ENCODE assay signal across 26 cellular contexts in the genomic region with DNA sequence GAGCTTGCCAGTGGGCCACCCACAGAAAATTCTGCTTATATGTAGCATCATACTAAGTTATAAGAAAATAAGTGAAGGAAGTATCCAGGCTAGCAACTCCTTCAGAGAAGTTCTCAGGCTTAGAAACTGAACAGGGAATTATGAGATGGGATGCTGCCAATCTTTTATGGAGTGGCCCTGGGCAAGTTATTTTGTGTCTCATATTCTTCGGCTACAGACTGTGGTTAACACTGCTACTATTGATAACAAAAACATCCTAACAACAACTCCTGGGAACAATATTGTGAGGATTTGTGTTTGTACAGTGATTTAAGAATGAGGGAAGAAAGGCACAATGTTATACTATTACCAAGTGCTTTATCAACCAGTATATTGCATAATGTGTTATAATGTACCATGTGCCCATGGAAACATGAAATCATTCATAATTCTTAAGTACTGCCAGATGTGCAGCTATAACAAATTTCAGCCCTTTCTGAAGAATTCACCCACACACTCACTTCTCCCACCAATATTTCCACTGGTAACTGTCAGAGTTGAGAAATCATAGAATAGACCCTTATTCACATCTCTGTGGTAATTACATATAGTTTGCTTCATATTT.
A peak's percentile ranks its signal among the peaks of the same experiment; 100 is the strongest.
DNase-seq lines count a peak whose midpoint lies in the region; ATAC-seq and TF ChIP-seq lines count a peak whose summit lies in the region.
"Had no signal": no experiment of that assay in that cellular context is flagged by ENCODE, and none has a peak within 500 bp of the region (broad histone marks: within the 10 kb centered on the region; RNA-seq: fewer than 3 reads in every experiment).

No MANE protein-coding gene starts in this region.

- DNase-seq in AG10803 (ENCODE audit: low read depth): peak; percentile 7
- peak; percentile 59 for DNase-seq in amniotic epithelial cell (ENCODE audit: low read depth)
- peak; percentile 55 for DNase-seq in fibroblast of the aortic adventitia (ENCODE audit: low read depth)
- no peak for DNase-seq in osteocyte (ENCODE audit: extremely low spot score, unreplicated experiment)
- no peak for DNase-seq in HK-2 (ENCODE audit: unreplicated experiment)
- no peak for DNase-seq in GM10248 (ENCODE audit: extremely low spot score)
- DNase-seq: ACHN; activated CD4-positive, alpha-beta T cell treated with anti-CD3 and anti-CD28 coated beads for 48 hours; activated T-cell treated with anti-CD3 and anti-CD28 coated beads for 4 hours; central memory CD4-positive, alpha-beta T cell; hypothalamus; NCI-H1105 treated with DMSO at 0.1 percent for 48 hours; NCI-H187 treated with DMSO at 0.1 percent for 48 hours; NCI-H2171 treated with DMSO at 0.1 percent for 48 hours; NCI-H524 treated with DMSO at 0.1 percent for 48 hours; nephron progenitor cell; pancreas; spleen; stimulated activated CD4-positive, alpha-beta T cell treated with anti-CD3 and anti-CD28 coated beads, Interleukin-2, amount 100 ng/mL, for 24 hours; stimulated activated naive CD8-positive, alpha-beta T cell treated with anti-CD3 and anti-CD28 coated beads, Interleukin-15, amount 100 ng/mL, for 72 hours; WERI-Rb-1 had no signal

- CTCF ChIA-PET in GM10248 (lab: Yijun Ruan, JAX): interaction anchor here (1.0 to 1.3 kb wide), 2 partner anchors 11 kb away, joined by 3 to 4 read pairs; no protein-coding TSS in a partner anchor

- TF ChIP-seq CTCF in AG10803 (conservative IDR thresholded peaks at IDR 0.05; ENCODE audit: low read length) (no peak), fibroblast of the aortic adventitia (IDR thresholded peaks at IDR 0.05; ENCODE audit: insufficient read depth, low read length) (no peak), osteocyte (IDR thresholded peaks at IDR 0.05) (no peak), GM10248 (IDR thresholded peaks at IDR 0.05; ENCODE audit: control extremely low read depth, extremely low read depth, low read depth, missing control alignments) (no peak)

- H3K9me3 Mint-ChIP-seq in osteocyte (ENCODE audit: unreplicated experiment): no peaks in the 10 kb centered on the region
- H3K9me3 Mint-ChIP-seq: activated naive CD4-positive, alpha-beta T cell treated with anti-CD3 and anti-CD28 coated beads, Interleukin-2, amount 50 U/mL, for 72 hours; dendritic cell treated with granulocyte-macrophage colony-stimulating factor and Interleukin-4, amounts not matched to agents 40 ng/mL and 50 ng/mL, for 4 days; memory B cell; nephron progenitor cell had no signal

- H3K36me3 Mint-ChIP-seq in osteocyte (ENCODE audit: unreplicated experiment): no peaks in the 10 kb centered on the region
- H3K36me3 Mint-ChIP-seq: activated naive CD4-positive, alpha-beta T cell treated with anti-CD3 and anti-CD28 coated beads, Interleukin-2, amount 50 U/mL, for 72 hours; memory B cell had no signal

- peaks cover 36% of the 10 kb centered on the region for H3K4me1 Mint-ChIP-seq in osteocyte (ENCODE audit: unreplicated experiment)
- H3K4me1 Mint-ChIP-seq: memory B cell; stimulated activated naive CD8-positive, alpha-beta T cell treated with anti-CD3 and anti-CD28 coated beads, Interleukin-15, amount 100 ng/mL, for 72 hours had no signal

- no peak for ATAC-seq in GM21619 (IDR thresholded peaks at IDR 0.05; ENCODE audit: unreplicated experiment)
- ATAC-seq: activated naive CD4-positive, alpha-beta T cell treated with anti-CD3 and anti-CD28 coated beads, Interleukin-2, amount 50 U/mL, for 72 hours; pancreas; stimulated activated naive CD8-positive, alpha-beta T cell treated with anti-CD3 and anti-CD28 coated beads, Interleukin-15, amount 100 ng/mL, for 72 hours had no signal

- peak overlapping the region; percentile 73 for H3K27ac Mint-ChIP-seq in osteocyte (ENCODE audit: unreplicated experiment)
- H3K27ac Mint-ChIP-seq: activated naive CD4-positive, alpha-beta T cell treated with anti-CD3 and anti-CD28 coated beads, Interleukin-2, amount 50 U/mL, for 72 hours; dendritic cell treated with granulocyte-macrophage colony-stimulating factor and Interleukin-4, amounts not matched to agents 40 ng/mL and 50 ng/mL, for 4 days; memory B cell; nephron progenitor cell; stimulated activated naive CD8-positive, alpha-beta T cell treated with anti-CD3 and anti-CD28 coated beads, Interleukin-15, amount 100 ng/mL, for 72 hours had no signal

- H3K4me3 ChIP-seq in AG10803 (ENCODE audit: low read length) (no peak overlapping the region), fibroblast of the aortic adventitia (ENCODE audit: low read depth, low read length) (no peak overlapping the region)
- H3K4me3 ChIP-seq: BLaER1, pancreas, spleen had no signal

- POLR2A ChIA-PET in GM10248 (lab: Yijun Ruan, JAX): no interaction called here

- no peaks in the 10 kb centered on the region for H3K27me3 Mint-ChIP-seq in osteocyte (ENCODE audit: unreplicated experiment)
- H3K27me3 Mint-ChIP-seq: dendritic cell treated with granulocyte-macrophage colony-stimulating factor and Interleukin-4, amounts not matched to agents 40 ng/mL and 50 ng/mL, for 4 days; memory B cell; stimulated activated naive CD8-positive, alpha-beta T cell treated with anti-CD3 and anti-CD28 coated beads, Interleukin-15, amount 100 ng/mL, for 72 hours had no signal

- no peak overlapping the region for H3K4me3 Mint-ChIP-seq in osteocyte (ENCODE audit: unreplicated experiment)
- H3K4me3 Mint-ChIP-seq: dendritic cell treated with granulocyte-macrophage colony-stimulating factor and Interleukin-4, amounts not matched to agents 40 ng/mL and 50 ng/mL, for 4 days; memory B cell; nephron progenitor cell; stimulated activated naive CD8-positive, alpha-beta T cell treated with anti-CD3 and anti-CD28 coated beads, Interleukin-15, amount 100 ng/mL, for 72 hours had no signal

Comparison
In these comparisons a context has a peak if more than half of its experiments do, and no peak if none do; other contexts are left out.
1. DNase-seq: peak in AG10803 (single experiment), amniotic epithelial cell (single experiment) and fibroblast of the aortic adventitia (single experiment); none in osteocyte (single experiment), HK-2 (single experiment) and GM10248 (single experiment).